In the genomic region with DNA sequence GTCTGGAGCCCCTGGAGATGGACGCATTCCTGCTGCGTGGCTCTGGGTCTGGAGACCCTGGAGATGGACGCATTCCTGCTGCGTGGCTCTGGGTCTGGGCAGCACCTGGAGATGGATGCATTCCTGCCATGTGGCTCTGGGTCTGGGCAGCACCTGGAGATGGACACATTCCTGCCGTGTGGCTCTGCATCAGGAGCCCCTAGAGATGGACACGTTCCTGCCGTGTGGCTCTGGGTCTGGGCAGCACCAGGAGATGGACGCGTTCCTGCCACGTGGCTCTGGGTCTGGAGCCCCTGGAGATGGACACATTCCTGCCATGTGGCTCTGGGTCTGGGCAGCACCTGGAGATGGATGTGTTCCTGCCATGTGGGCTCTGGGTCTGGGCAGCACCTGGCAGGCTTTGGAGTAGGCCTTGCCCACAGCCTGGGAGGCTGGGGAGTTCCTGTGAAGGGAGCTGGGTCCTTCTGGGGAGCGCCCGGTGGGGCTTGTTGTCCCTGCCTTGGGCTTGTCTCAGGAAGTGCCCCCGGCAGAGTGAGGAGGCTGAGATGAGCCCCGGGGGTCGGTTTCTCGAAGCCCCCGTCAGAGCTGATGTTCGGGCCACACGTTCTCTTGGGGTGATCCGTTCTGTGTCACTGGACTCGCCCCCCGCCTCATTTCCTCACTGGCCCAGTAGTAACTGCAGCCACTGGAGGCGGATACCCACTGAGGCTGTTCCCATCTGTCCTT, we compare ENCODE assay signal across 16 cellular contexts. TPM values are rescaled to one million over a fixed set of nuclear protein-coding genes. Genes with fewer than 3 reads are reported as not detected.
DNase-seq lines count a peak whose midpoint lies in the region; ATAC-seq and TF ChIP-seq lines count a peak whose summit lies in the region.
"Had no signal": no experiment of that assay in that cellular context is flagged by ENCODE, and none has a peak within 500 bp of the region (broad histone marks: within the 10 kb centered on the region; RNA-seq: fewer than 3 reads in every experiment).

No MANE protein-coding gene starts in this region.

- no TSS peak for BruUV-seq in MCF 10A (replicated peaks; lab: Mats Ljungman, UMichigan)

- peak overlapping the region; percentile 100 for H3K27ac ChIP-seq in cardiac muscle cell
- H3K27ac ChIP-seq: 22Rv1, C4-2B had no signal

- H3K36me3 ChIP-seq in cardiac muscle cell, result peaks cover 8% of the 10 kb centered on the region

- CTCF ChIA-PET in WTC11 (lab: Charles Lee), result no interaction called here
- CTCF ChIA-PET in MCF 10A (lab: Yijun Ruan, JAX), result no interaction called here

- POLR2A ChIA-PET in WTC11 (lab: Charles Lee), result no interaction called here
- POLR2A ChIA-PET in MCF 10A (lab: Yijun Ruan, JAX), result interaction anchor here (0.7 kb wide), 1 partner anchor 26 kb away, joined by 5 read pairs; no protein-coding TSS in a partner anchor

- ATAC-seq in left cardiac atrium (no peak), WTC11 (no peak), memory B cell (ENCODE audit: low read depth) (no peak), omental fat pad (ENCODE audit: low FRiP score) (no peak), GM18511 (IDR thresholded peaks at IDR 0.05; ENCODE audit: unreplicated experiment) (no peak)

- H3K27me3 ChIP-seq in cardiac muscle cell, result no peaks in the 10 kb centered on the region

- H3K9me3 ChIP-seq in cardiac muscle cell (ENCODE audit: low read depth), result no peaks in the 10 kb centered on the region

- intact Hi-C loops in left cardiac atrium (cut with DNase I), result no loop called here
- intact Hi-C loops in MCF 10A (cut with micrococcal nuclease), result no loop called here

- H3K27ac Mint-ChIP-seq in WTC11 (no peak overlapping the region), memory B cell (no peak overlapping the region), MCF 10A (ENCODE audit: low read depth, unreplicated experiment) (no peak overlapping the region)

- H3K27me3 Mint-ChIP-seq in WTC11 (ENCODE audit: low read depth), result no peaks in the 10 kb centered on the region
- H3K27me3 Mint-ChIP-seq in memory B cell, result no peaks in the 10 kb centered on the region
- no peaks in the 10 kb centered on the region for H3K27me3 Mint-ChIP-seq in MCF 10A (ENCODE audit: insufficient read depth, unreplicated experiment)

- H3K4me3 Mint-ChIP-seq in WTC11 (no peak overlapping the region), memory B cell (peak overlapping the region; percentile 71), MCF 10A (ENCODE audit: unreplicated experiment) (no peak overlapping the region)

- peaks cover 56% of the 10 kb centered on the region for H3K4me1 ChIP-seq in cardiac muscle cell (ENCODE audit: low read depth)

- peaks cover under 1% of the 10 kb centered on the region; the same call in 1 of the 2 replicates for H3K9me3 Mint-ChIP-seq in WTC11
- no peaks in the 10 kb centered on the region for H3K9me3 Mint-ChIP-seq in memory B cell
- H3K9me3 Mint-ChIP-seq in MCF 10A (ENCODE audit: unreplicated experiment), result no peaks in the 10 kb centered on the region

- peaks cover 43% of the 10 kb centered on the region for H3K4me1 Mint-ChIP-seq in WTC11
- peaks cover 15% of the 10 kb centered on the region for H3K4me1 Mint-ChIP-seq in memory B cell
- H3K4me1 Mint-ChIP-seq in MCF 10A (ENCODE audit: insufficient read depth, unreplicated experiment), result peaks cover 47% of the 10 kb centered on the region

- DNase-seq in cardiac muscle cell (ENCODE audit: low read depth in 1 of 2, low spot score in 1 of 2) (no peak), left cardiac atrium (no peak), WTC11 (ENCODE audit: low spot score) (no peak), memory B cell (ENCODE audit: low spot score in 2 of 2) (no peak), MCF 10A (ENCODE audit: unreplicated experiment) (no peak), omental fat pad (ENCODE audit: low spot score) (no peak), DMS53 treated with DMSO at 0.1 percent for 48 hours (lab: John Stamatoyannopoulos, UW; ENCODE audit: unreplicated experiment) (no peak)
- DNase-seq: H7; Karpas-422; NCI-H1105 treated with DMSO at 0.1 percent for 48 hours; NCI-H1694 treated with DMSO at 0.1 percent for 48 hours; NCI-H69; NK-92 treated with Interleukin-12 subunit alpha and Interleukin-12 subunit beta, amount 100 ng/mL, for 24 hours had no signal

- TF ChIP-seq CTCF in cardiac muscle cell (IDR thresholded peaks at IDR 0.05; ENCODE audit: low read depth, low read length) (no peak), WTC11 (IDR thresholded peaks at IDR 0.05) (no peak), MCF 10A (IDR thresholded peaks at IDR 0.05; ENCODE audit: unreplicated experiment) (no peak), omental fat pad (IDR thresholded peaks at IDR 0.05) (no peak)

- peaks cover 5% of the 10 kb centered on the region; the same call in 1 of the 2 replicates for H3K36me3 Mint-ChIP-seq in WTC11
- no peaks in the 10 kb centered on the region for H3K36me3 Mint-ChIP-seq in memory B cell
- peaks cover 24% of the 10 kb centered on the region for H3K36me3 Mint-ChIP-seq in MCF 10A (ENCODE audit: insufficient read depth, unreplicated experiment)

- H3K4me3 ChIP-seq in cardiac muscle cell, result no peak overlapping the region

TF ChIP-seq in WTC11, 78 proteins besides CTCF, POLR2A, EP300 and RAD21:
- no peak for TF ChIP-seq USF2 (CRISPR knock-in tag; IDR thresholded peaks at IDR 0.05)
- TF ChIP-seq SMAD3 (CRISPR knock-in tag; IDR thresholded peaks at IDR 0.05; ENCODE audit: borderline replicate concordance), result no peak
- 0 out of 2 replicates have a peak, but pooled peaks have one; percentile 30 for TF ChIP-seq FOXP1 (CRISPR knock-in tag; IDR thresholded peaks at IDR 0.05; ENCODE audit: borderline replicate concordance)
- no peak for TF ChIP-seq ARID4B (CRISPR knock-in tag; IDR thresholded peaks at IDR 0.05; ENCODE audit: borderline replicate concordance)

RNA-seq across cellular contexts. Expression of gene SH3BP4, which starts 41.0 kb away (rescaled TPM):
- total RNA-seq in cardiac muscle cell, result 55.0 and 71.3 TPM in 2 replicates
- polyA plus RNA-seq in cardiac muscle cell, result 35.8 and 48.5 TPM in 2 replicates
- 10 to 100 TPM; 15.1 to 27.0 TPM for total RNA-seq in left cardiac atrium
- 31.1 to 44.4 TPM (median 32.6 TPM) in 3 replicates for total RNA-seq in WTC11 (2021)
- total RNA-seq in MCF 10A (2022), result 57.6 and 59.7 TPM in 2 replicates
- 10 to 100 TPM; 32.5 to 66.9 (median 44.2) TPM for total RNA-seq in omental fat pad
